Comparison of ENCODE assay signal across 1 cellular context in the genomic region with DNA sequence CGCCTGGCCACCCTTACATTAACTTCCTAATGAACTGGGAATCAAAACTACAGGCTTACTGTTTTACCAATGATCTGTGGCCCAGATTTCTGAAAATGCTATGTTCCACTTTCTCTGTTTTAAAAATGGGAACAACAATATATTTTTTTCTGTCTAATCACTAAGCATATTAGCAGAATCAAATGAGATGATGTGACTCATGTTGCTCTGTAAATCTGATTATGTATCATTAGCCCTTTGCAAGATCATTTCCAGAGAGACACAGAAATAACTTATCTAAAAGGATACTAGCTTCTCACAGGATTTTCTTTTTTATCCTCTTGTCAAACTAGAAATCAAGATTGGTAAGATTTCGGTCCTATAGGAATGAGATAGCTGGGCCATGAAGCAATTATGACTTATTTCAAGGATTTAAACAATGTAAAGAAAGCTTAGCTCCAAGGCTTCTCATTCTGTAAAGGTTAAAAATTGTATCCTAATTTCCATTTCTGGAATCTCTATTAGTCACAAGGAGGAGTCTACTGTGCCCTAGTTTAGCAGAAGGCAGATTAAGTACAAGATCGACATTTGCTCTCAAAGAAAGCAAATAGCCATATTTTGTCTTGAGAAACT.
TF ChIP-seq lines count a peak whose summit lies in the region.

No MANE protein-coding gene starts in this region.

TF ChIP-seq in K562, 482 proteins besides CTCF, POLR2A, EP300 and RAD21:
- 0 out of 4 replicates have a peak, but pooled peaks of 1 of the 2 experiments have one; percentile 10 for TF ChIP-seq SRF (CRISPR knock-in tag; IDR thresholded peaks at IDR 0.05)
- no peak for TF ChIP-seq ZNF77 (CRISPR knock-in tag; IDR thresholded peaks at IDR 0.05)
TF ChIP-seq in K562: peak in this region for 1.
